ENCODE assay signal across 17 cellular contexts in the genomic region with DNA sequence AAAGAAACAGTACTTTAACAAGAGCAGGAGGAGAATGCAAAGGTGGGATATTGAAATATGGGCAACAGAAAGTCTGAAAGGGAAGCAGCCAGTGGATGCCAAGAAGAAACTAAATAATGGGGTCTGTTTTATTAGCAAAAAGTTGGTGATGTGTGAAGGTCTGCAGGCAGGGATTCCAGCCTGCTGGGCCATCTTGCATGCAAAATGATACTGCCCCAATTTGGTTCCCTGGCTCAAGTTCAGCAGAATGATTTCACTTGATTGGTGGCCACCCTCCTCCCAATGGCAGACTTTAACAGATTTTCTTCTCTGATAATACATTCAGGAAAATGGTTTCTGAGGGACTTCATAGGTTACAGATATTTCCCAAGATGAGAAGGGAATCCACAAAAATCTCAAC.
"Had no signal": no experiment of that assay in that cellular context is flagged by ENCODE, and none has a peak within 500 bp of the region (broad histone marks: within the 10 kb centered on the region; RNA-seq: fewer than 3 reads in every experiment).

No MANE protein-coding gene starts in this region.

- H3K27ac ChIP-seq: foreskin keratinocyte, thyroid gland had no signal

- H3K4me3 Mint-ChIP-seq: activated CD8-positive, alpha-beta T cell treated with anti-CD3 and anti-CD28 coated beads for 36 hours; activated T-cell treated with anti-CD3 and anti-CD28 coated beads, Interleukin-2, amount 50 U/mL, for 72 hours; stimulated activated memory B cell treated with anti-CD40 and anti-IgM and Interleukin-4, amounts not matched to agents 10 μg/mL and 1 μg/mL and 100 μg/mL, for 72 hours; T-helper 17 cell; WTC11 had no signal

- DNase-seq: activated CD4-positive, alpha-beta T cell treated with anti-CD3 and anti-CD28 coated beads for 4 hours; activated CD8-positive, alpha-beta memory T cell treated with anti-CD3 and anti-CD28 coated beads, Interleukin-2, amount 50 U/mL, for 48 hours; activated CD8-positive, alpha-beta T cell treated with anti-CD3 and anti-CD28 coated beads for 36 hours; activated gamma-delta T cell; activated T-cell treated with anti-CD3 and anti-CD28 coated beads, Interleukin-2, amount 50 U/mL, for 72 hours; central memory CD4-positive, alpha-beta T cell; cortex of kidney; effector CD4-positive, alpha-beta T cell; foreskin keratinocyte; glutamatergic neuron; ovary; stimulated activated CD4-positive, alpha-beta T cell treated with anti-CD3 and anti-CD28 coated beads, Interleukin-2, amount 100 ng/mL, for 48 hours; T-helper 17 cell; thyroid gland had no signal

- H3K27me3 ChIP-seq: ovary, thyroid gland had no signal

- ATAC-seq: activated CD8-positive, alpha-beta T cell treated with anti-CD3 and anti-CD28 coated beads for 36 hours; activated naive CD4-positive, alpha-beta T cell treated with anti-CD3 and anti-CD28 coated beads, Interleukin-2, amount 50 U/mL, for 72 hours; activated T-cell treated with anti-CD3 and anti-CD28 coated beads, Interleukin-2, amount 50 U/mL, for 72 hours; foreskin keratinocyte; stimulated activated memory B cell treated with anti-CD40 and anti-IgM and Interleukin-4, amounts not matched to agents 10 μg/mL and 1 μg/mL and 100 μg/mL, for 72 hours; T-helper 17 cell; WTC11 had no signal

- H3K36me3 Mint-ChIP-seq: activated naive CD4-positive, alpha-beta T cell treated with anti-CD3 and anti-CD28 coated beads, Interleukin-2, amount 50 U/mL, for 72 hours; stimulated activated memory B cell treated with anti-CD40 and anti-IgM and Interleukin-4, amounts not matched to agents 10 μg/mL and 1 μg/mL and 100 μg/mL, for 72 hours; WTC11 had no signal

- H3K4me1 Mint-ChIP-seq: stimulated activated memory B cell treated with anti-CD40 and anti-IgM and Interleukin-4, amounts not matched to agents 10 μg/mL and 1 μg/mL and 100 μg/mL, for 72 hours had no signal

- H3K27me3 Mint-ChIP-seq: stimulated activated memory B cell treated with anti-CD40 and anti-IgM and Interleukin-4, amounts not matched to agents 10 μg/mL and 1 μg/mL and 100 μg/mL, for 72 hours had no signal

- H3K4me3 ChIP-seq: ovary, thyroid gland had no signal

- H3K9me3 Mint-ChIP-seq: activated CD8-positive, alpha-beta T cell treated with anti-CD3 and anti-CD28 coated beads for 36 hours; activated naive CD4-positive, alpha-beta T cell treated with anti-CD3 and anti-CD28 coated beads, Interleukin-2, amount 50 U/mL, for 72 hours; activated T-cell treated with anti-CD3 and anti-CD28 coated beads, Interleukin-2, amount 50 U/mL, for 72 hours; stimulated activated memory B cell treated with anti-CD40 and anti-IgM and Interleukin-4, amounts not matched to agents 10 μg/mL and 1 μg/mL and 100 μg/mL, for 72 hours; WTC11 had no signal

- H3K27ac Mint-ChIP-seq: activated CD8-positive, alpha-beta T cell treated with anti-CD3 and anti-CD28 coated beads for 36 hours; activated naive CD4-positive, alpha-beta T cell treated with anti-CD3 and anti-CD28 coated beads, Interleukin-2, amount 50 U/mL, for 72 hours; activated T-cell treated with anti-CD3 and anti-CD28 coated beads, Interleukin-2, amount 50 U/mL, for 72 hours; stimulated activated memory B cell treated with anti-CD40 and anti-IgM and Interleukin-4, amounts not matched to agents 10 μg/mL and 1 μg/mL and 100 μg/mL, for 72 hours; T-helper 17 cell; WTC11 had no signal

- H3K9me3 ChIP-seq: ovary, thyroid gland had no signal

- H3K36me3 ChIP-seq: ovary, thyroid gland had no signal

- H3K4me1 ChIP-seq: foreskin keratinocyte had no signal
